ENCODE assay signal across 32 cellular contexts in genomic region chr1:23222331-23222730, GRCh38. TPM values are rescaled to one million over a fixed set of nuclear protein-coding genes. Genes with fewer than 3 reads are reported as not detected.
"Had no signal": no experiment of that assay in that cellular context is flagged by ENCODE, and none has a peak within 500 bp of the region (broad histone marks: within the 10 kb centered on the region; RNA-seq: fewer than 3 reads in every experiment).

No MANE protein-coding gene starts in this region.

- H3K27ac ChIP-seq: ascending aorta, cardiac muscle cell, VCaP had no signal

- DNase-seq: activated CD4-positive, alpha-beta memory T cell treated with anti-CD3 and anti-CD28 coated beads for 36 hours; activated CD4-positive, alpha-beta T cell treated with anti-CD3 and anti-CD28 coated beads for 4 hours; activated CD4-positive, alpha-beta T cell treated with anti-CD3 and anti-CD28 coated beads, Interleukin-2, amount 10 ng/mL, durations not matched to agents 24 days and 14 days; activated CD4-positive, alpha-beta T cell treated with anti-CD3 and anti-CD28 coated beads, Interleukin-2, amount 50 U/mL, for 1 hour; activated CD4-positive, alpha-beta T cell treated with anti-CD3 and anti-CD28 coated beads, Interleukin-2, amount 50 U/mL, for 4 hours; activated CD4-positive, CD25-positive, alpha-beta regulatory T cell; activated CD8-positive, alpha-beta memory T cell treated with anti-CD3 and anti-CD28 coated beads, Interleukin-2, amount 50 U/mL, for 4 hours; activated CD8-positive, alpha-beta T cell treated with anti-CD3 and anti-CD28 coated beads for 36 hours; activated effector memory CD4-positive, alpha-beta T cell treated with Interleukin-2 at 50 U/mL for 16 hours; activated gamma-delta T cell; activated naive CD4-positive, alpha-beta T cell treated with anti-CD3 and anti-CD28 coated beads, Interleukin-2, amount 10 ng/mL, durations not matched to agents 7 days and 5 days; activated naive CD4-positive, alpha-beta T cell treated with Interleukin-2 at 50 U/mL for 16 hours; activated naive CD8-positive, alpha-beta T cell treated with anti-CD3 and anti-CD28 coated beads, Interleukin-2, amount 10 ng/mL, durations not matched to agents 7 days and 5 days; activated naive CD8-positive, alpha-beta T cell treated with anti-CD3 and anti-CD28 coated beads, Interleukin-2, amount 50 U/mL, for 24 hours; activated T-cell treated with anti-CD3 and anti-CD28 coated beads for 4 hours; activated T-cell treated with anti-CD3 and anti-CD28 coated beads, Interleukin-2, amount 50 U/mL, for 24 hours; activated T-cell treated with anti-CD3 and anti-CD28 coated beads, Interleukin-2, amount 50 U/mL, for 48 hours; amygdala; anterior cingulate cortex; caudate nucleus; cerebellar nuclear complex; T-helper 1 cell; T-helper 2 cell; T-helper 9 cell had no signal

- ATAC-seq: activated CD4-positive, CD25-positive, alpha-beta regulatory T cell treated with anti-CD3 and anti-CD28 coated beads, Interleukin-2, amount 50 U/mL, for 24 hours; activated CD8-positive, alpha-beta T cell treated with anti-CD3 and anti-CD28 coated beads for 36 hours; activated naive CD8-positive, alpha-beta T cell treated with anti-CD3 and anti-CD28 coated beads, Interleukin-2, amount 50 U/mL, for 24 hours had no signal

- H3K36me3 ChIP-seq: ascending aorta, cardiac muscle cell had no signal

- FAIRE-seq: bronchial epithelial cell, TTC549 had no signal

- H3K4me3 ChIP-seq: ascending aorta, cardiac muscle cell had no signal

RNA-seq across cellular contexts. Expression of gene HTR1D, which starts 5.0 kb away (rescaled TPM):
- total RNA-seq: activated CD4-positive, alpha-beta memory T cell treated with anti-CD3 and anti-CD28 coated beads for 36 hours; activated CD4-positive, alpha-beta T cell treated with anti-CD3 and anti-CD28 coated beads, Interleukin-2, amount 10 ng/mL, durations not matched to agents 24 days and 14 days; activated CD8-positive, alpha-beta memory T cell treated with anti-CD3 and anti-CD28 coated beads for 36 hours; activated CD8-positive, alpha-beta T cell treated with anti-CD3 and anti-CD28 coated beads for 36 hours; activated naive CD8-positive, alpha-beta T cell treated with anti-CD3 and anti-CD28 coated beads, Interleukin-2, amount 10 ng/mL, durations not matched to agents 7 days and 5 days; activated T-helper 2 cell treated with anti-CD3 and anti-CD28 coated beads, Interferon-gamma antibody, Interleukin-2, Interleukin-4, amounts not matched to agents 10 μg/mL and 5 μg/mL and 100 μg/mL, durations not matched to agents 14 hours and 24 hours and 36 hours; ascending aorta had no signal
- polyA plus RNA-seq: cardiac muscle cell had no signal
